In the genomic region with DNA sequence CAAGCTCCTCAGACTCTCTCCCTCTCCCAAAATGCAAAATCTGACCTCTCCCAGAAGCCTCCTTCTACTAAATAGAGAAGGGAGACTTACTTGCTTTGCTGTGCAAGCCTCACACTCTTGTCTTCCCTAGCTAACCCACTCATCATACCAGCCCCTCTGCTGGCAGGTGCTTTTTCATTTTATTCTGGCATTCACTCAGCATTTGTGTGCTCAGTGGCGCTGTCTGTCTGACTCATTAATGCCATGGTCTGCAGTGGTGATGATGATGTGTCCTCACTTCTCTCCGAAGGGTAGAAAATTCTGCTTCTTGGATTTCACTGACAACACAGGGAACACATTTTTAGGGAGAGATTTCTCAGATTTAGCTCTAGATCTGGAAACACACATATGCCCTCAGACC, we compare ENCODE assay signal across 1 cellular context.
TF ChIP-seq lines count a peak whose summit lies in the region.

No MANE protein-coding gene starts in this region.

TF ChIP-seq in HepG2, 621 proteins besides CTCF, POLR2A, EP300 and RAD21 (continued from another document):
- TF ChIP-seq PAXIP1 (CRISPR knock-in tag; conservative IDR thresholded peaks at IDR 0.05) (no peak), KDM4B (CRISPR knock-in tag; IDR thresholded peaks at IDR 0.05) (no peak), DBP (CRISPR knock-in tag; IDR thresholded peaks at IDR 0.05; ENCODE audit: not compliant biosample characterization) (no peak), ETV5 (CRISPR knock-in tag; IDR thresholded peaks at IDR 0.05; ENCODE audit: borderline replicate concordance) (no peak), ZNF224 (CRISPR knock-in tag; IDR thresholded peaks at IDR 0.05) (no peak), ZNF781 (CRISPR knock-in tag; IDR thresholded peaks at IDR 0.05; ENCODE audit: borderline replicate concordance, not compliant biosample characterization) (no peak), JUNB (CRISPR knock-in tag; IDR thresholded peaks at IDR 0.05; ENCODE audit: borderline replicate concordance) (no peak), HOXA5 (CRISPR knock-in tag; IDR thresholded peaks at IDR 0.05) (no peak), DR1 (CRISPR knock-in tag; IDR thresholded peaks at IDR 0.05) (no peak), NFE2 (CRISPR knock-in tag; IDR thresholded peaks at IDR 0.05) (no peak), NR2F1 (CRISPR knock-in tag; IDR thresholded peaks at IDR 0.05) (no peak), ADNP (CRISPR knock-in tag; IDR thresholded peaks at IDR 0.05) (no peak), RXRA (CRISPR knock-in tag; IDR thresholded peaks at IDR 0.05) (no peak)
- TF ChIP-seq, protein P1, sequence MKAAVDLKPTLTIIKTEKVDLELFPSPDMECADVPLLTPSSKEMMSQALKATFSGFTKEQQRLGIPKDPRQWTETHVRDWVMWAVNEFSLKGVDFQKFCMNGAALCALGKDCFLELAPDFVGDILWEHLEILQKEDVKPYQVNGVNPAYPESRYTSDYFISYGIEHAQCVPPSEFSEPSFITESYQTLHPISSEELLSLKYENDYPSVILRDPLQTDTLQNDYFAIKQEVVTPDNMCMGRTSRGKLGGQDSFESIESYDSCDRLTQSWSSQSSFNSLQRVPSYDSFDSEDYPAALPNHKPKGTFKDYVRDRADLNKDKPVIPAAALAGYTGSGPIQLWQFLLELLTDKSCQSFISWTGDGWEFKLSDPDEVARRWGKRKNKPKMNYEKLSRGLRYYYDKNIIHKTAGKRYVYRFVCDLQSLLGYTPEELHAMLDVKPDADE (CRISPR knock-in tag; IDR thresholded peaks at IDR 0.05): no peak
